In the genomic region with DNA sequence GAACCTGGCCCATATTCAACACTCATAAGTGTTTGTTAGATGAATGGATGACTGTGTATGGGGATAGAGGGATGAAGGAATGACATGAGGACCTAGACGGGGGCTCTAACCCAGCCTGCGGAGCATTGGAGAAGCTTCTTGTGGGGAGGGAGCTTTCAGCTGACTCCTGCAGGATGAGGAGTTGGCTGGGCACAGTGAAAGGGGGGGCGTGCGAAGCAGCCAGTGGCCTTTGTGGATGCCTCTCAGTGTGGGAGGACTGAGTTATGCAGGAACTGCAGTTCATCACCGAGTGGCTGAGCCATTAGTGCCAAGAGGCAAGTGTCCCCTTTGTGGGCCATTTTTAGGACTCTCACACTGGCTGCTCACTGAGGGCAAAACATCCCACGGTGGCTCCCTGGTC, we compare ENCODE assay signal across 16 cellular contexts. TPM values are rescaled to one million over a fixed set of nuclear protein-coding genes. Genes with fewer than 3 reads are reported as not detected.
DNase-seq lines count a peak whose midpoint lies in the region; ATAC-seq and TF ChIP-seq lines count a peak whose summit lies in the region.
"Had no signal": no experiment of that assay in that cellular context is flagged by ENCODE, and none has a peak within 500 bp of the region (broad histone marks: within the 10 kb centered on the region; RNA-seq: fewer than 3 reads in every experiment).

No MANE protein-coding gene starts in this region.

- H3K4me1 ChIP-seq in Loucy (ENCODE audit: insufficient read depth, low read length, poor library complexity, severe bottlenecking), result peaks cover 26% of the 10 kb centered on the region

- H3K27me3 ChIP-seq in Loucy (ENCODE audit: insufficient read depth, low read length, poor library complexity, severe bottlenecking), result no peaks in the 10 kb centered on the region
- H3K27me3 ChIP-seq in dorsolateral prefrontal cortex, result no peaks in the 10 kb centered on the region

- H3F3A ChIP-seq in Loucy (ENCODE audit: low read depth), result no peaks in the 10 kb centered on the region

- no peaks in the 10 kb centered on the region for H3K79me2 ChIP-seq in Loucy (ENCODE audit: insufficient read depth, low read length)

- H3K36me3 Mint-ChIP-seq in type B pancreatic cell, result no peaks in the 10 kb centered on the region

- H3K4me3 Mint-ChIP-seq in type B pancreatic cell, result peak overlapping the region; percentile 34
- H3K4me3 Mint-ChIP-seq: stimulated activated naive CD8-positive, alpha-beta T cell treated with anti-CD3 and anti-CD28 coated beads, Interleukin-15, amount 100 ng/mL, for 72 hours had no signal

- H3K27ac ChIP-seq in dorsolateral prefrontal cortex, result peak overlapping the region in 28 of 59 donors; percentile 1 to 78 (median 38)
- H3K27ac ChIP-seq: PC-9 had no signal

- no peaks in the 10 kb centered on the region for H3K9me3 ChIP-seq in Loucy (ENCODE audit: insufficient read depth, low read depth, low read length)

- H3K27ac Mint-ChIP-seq in type B pancreatic cell, result peak overlapping the region; percentile 7
- H3K27ac Mint-ChIP-seq: H9; stimulated activated naive CD8-positive, alpha-beta T cell treated with anti-CD3 and anti-CD28 coated beads, Interleukin-15, amount 100 ng/mL, for 72 hours had no signal

- no peak overlapping the region for H2AFZ ChIP-seq in Loucy (ENCODE audit: low read length)
- H2AFZ ChIP-seq: PC-9 had no signal

- DNase-seq in dorsolateral prefrontal cortex (peak in 6 of 10 donors; percentile 52 to 78 (median 62)), left kidney (ENCODE audit: low read depth, low spot score) (peak; percentile 63), type B pancreatic cell (ENCODE audit: extremely low spot score, unreplicated experiment) (no peak), SKM-1 (lab: John Stamatoyannopoulos, UW; ENCODE audit: unreplicated experiment) (no peak)
- DNase-seq: activated CD4-positive, CD25-positive, alpha-beta regulatory T cell treated with anti-CD3 and anti-CD28 coated beads, Interleukin-2, amount 50 U/mL, for 72 hours; H9; stimulated activated naive CD8-positive, alpha-beta T cell treated with anti-CD3 and anti-CD28 coated beads, Interleukin-15, amount 100 ng/mL, for 72 hours; T-helper 1 cell had no signal

- no peaks in the 10 kb centered on the region for H3K9me3 Mint-ChIP-seq in type B pancreatic cell
- H3K9me3 Mint-ChIP-seq: H9; stimulated activated naive CD8-positive, alpha-beta T cell treated with anti-CD3 and anti-CD28 coated beads, Interleukin-15, amount 100 ng/mL, for 72 hours had no signal

- H3K4me3 ChIP-seq in Loucy (ENCODE audit: low read length, poor library complexity, severe bottlenecking), result no peak overlapping the region
- peak overlapping the region in 1 of 59 donors; percentile 6 for H3K4me3 ChIP-seq in dorsolateral prefrontal cortex
- H3K4me3 ChIP-seq: PC-9 had no signal

- H3K9me2 ChIP-seq in Loucy (replicated peaks; ENCODE audit: low read depth, low read length), result no peaks in the 10 kb centered on the region

- H4K20me1 ChIP-seq in Loucy (ENCODE audit: insufficient read depth, low read length, poor library complexity, severe bottlenecking), result no peaks in the 10 kb centered on the region

- H3K9ac ChIP-seq in Loucy (ENCODE audit: low read depth, low read length, poor library complexity, severe bottlenecking), result no peak overlapping the region

- intact Hi-C loops in dorsolateral prefrontal cortex (cut with DNase I), result no loop called here

- ATAC-seq in GM19395 (IDR thresholded peaks at IDR 0.05; ENCODE audit: unreplicated experiment) (no peak), HG03108 (IDR thresholded peaks at IDR 0.05; ENCODE audit: unreplicated experiment) (no peak)

- no peaks in the 10 kb centered on the region for H3K27me3 Mint-ChIP-seq in type B pancreatic cell

- peaks cover 32% of the 10 kb centered on the region for H3K4me1 Mint-ChIP-seq in type B pancreatic cell (ENCODE audit: unreplicated experiment)

- H3K36me3 ChIP-seq in Loucy (ENCODE audit: insufficient read depth, low read length), result no peaks in the 10 kb centered on the region

- TF ChIP-seq CTCF in Loucy (conservative IDR thresholded peaks at IDR 0.05; ENCODE audit: low read length) (no peak), dorsolateral prefrontal cortex (IDR thresholded peaks at IDR 0.05 in 54 of 56, conservative IDR thresholded peaks at IDR 0.05 in 2 of 56; ENCODE audit: low read depth in 1 of 56, partially characterized antibody in 56 of 56) (no peak), type B pancreatic cell (conservative IDR thresholded peaks at IDR 0.05) (no peak)

- peak overlapping the region; percentile 39 for H3K4me2 ChIP-seq in Loucy (ENCODE audit: low read depth, low read length, poor library complexity, severe bottlenecking)

RNA-seq across cellular contexts. Expression of a gene that starts 1.2 kb away (rescaled TPM):
- total RNA-seq in dorsolateral prefrontal cortex, result 10 to 100 TPM; 17.0 to 82.6 (median 46.4) TPM
- total RNA-seq in type B pancreatic cell (ENCODE audit: low replicate concordance), result 0.31 and 4.2 TPM in 2 replicates
- total RNA-seq: HT1080, pulmonary artery endothelial cell had no signal

RNA-seq across cellular contexts. Expression of a gene that starts 22.5 kb away (rescaled TPM):
- 10 to 100 TPM in 38 of 120 experiments, 1 to 10 TPM in 82; 3.7 to 19.3 (median 8.5) TPM for total RNA-seq in dorsolateral prefrontal cortex
- total RNA-seq in type B pancreatic cell (ENCODE audit: low replicate concordance), result 16.7 and 21.1 TPM in 2 replicates

RNA-seq across cellular contexts. Expression of a gene that starts 25.5 kb away (rescaled TPM):
- total RNA-seq in dorsolateral prefrontal cortex (1 to 10 TPM in 1 of 120 experiments, under 1 TPM in 8, not detected in 111; 0.15 to 1.7 (median 0.24) TPM), type B pancreatic cell (ENCODE audit: low replicate concordance) (4.4 and 24.4 TPM in 2 replicates)
- total RNA-seq: HT1080, lung microvascular endothelial cell, NCI-H460, PC-9, pulmonary artery endothelial cell had no signal

RNA-seq across cellular contexts. Expression of a gene that starts 47.0 kb away (rescaled TPM):
- total RNA-seq in dorsolateral prefrontal cortex (1 to 10 TPM in 2 of 120 experiments, under 1 TPM in 23, not detected in 95; 0.20 to 3.8 (median 0.47) TPM), type B pancreatic cell (ENCODE audit: low replicate concordance) (1.7 and 4.1 TPM in 2 replicates)
- total RNA-seq: H9, HT1080, lung microvascular endothelial cell, NCI-H460, PC-9, pulmonary artery endothelial cell had no signal

Comparison
In these comparisons a context has a peak if more than half of its experiments do, and no peak if none do; other contexts are left out.
1. DNase-seq: peak in dorsolateral prefrontal cortex (6 of 10) and left kidney (single experiment); none in type B pancreatic cell (single experiment) and SKM-1 (single experiment).